14 cellular contexts compared by ENCODE assay signal in genomic region chr5:8033261-8033660, GRCh38.
DNase-seq lines count a peak whose midpoint lies in the region; ATAC-seq and TF ChIP-seq lines count a peak whose summit lies in the region.
"Had no signal": no experiment of that assay in that cellular context is flagged by ENCODE, and none has a peak within 500 bp of the region (broad histone marks: within the 10 kb centered on the region; RNA-seq: fewer than 3 reads in every experiment).

No MANE protein-coding gene starts in this region.

- intact Hi-C loops in left colon (cut with DNase I, micrococcal nuclease), result no loop called here
- intact Hi-C loops in breast epithelium (cut with DNase I; ENCODE audit: low total_unique reads), result no loop called here

- H3K9me3 ChIP-seq in breast epithelium, result no peaks in the 10 kb centered on the region
- H3K9me3 ChIP-seq: Caco-2 had no signal

- H3K4me3 ChIP-seq in breast epithelium, result no peak overlapping the region
- H3K4me3 ChIP-seq: GM23248 had no signal

- no peaks in the 10 kb centered on the region for H3K27me3 ChIP-seq in breast epithelium

- ATAC-seq in left colon (peak; percentile 83), GM21529 (IDR thresholded peaks at IDR 0.05; ENCODE audit: unreplicated experiment) (no peak)
- ATAC-seq: CD8-positive, alpha-beta T cell; HCT116 had no signal

- TF ChIP-seq CTCF in breast epithelium (IDR thresholded peaks at IDR 0.05), result no peak

- TF ChIP-seq POLR2A in breast epithelium (IDR thresholded peaks at IDR 0.05), result no peak

- no peaks in the 10 kb centered on the region for H3K4me1 ChIP-seq in breast epithelium
- H3K4me1 ChIP-seq: Caco-2 had no signal

- no peaks in the 10 kb centered on the region for H3K36me3 ChIP-seq in breast epithelium

- DNase-seq in COLO668 (lab: John Stamatoyannopoulos, UW; ENCODE audit: unreplicated experiment), result peak; percentile 57
- peak; percentile 21 for DNase-seq in NCI-H146 treated with DMSO at 0.1 percent for 48 hours (lab: John Stamatoyannopoulos, UW; ENCODE audit: unreplicated experiment)
- DNase-seq in NCI-H748 (lab: John Stamatoyannopoulos, UW; ENCODE audit: unreplicated experiment), result peak; percentile 86
- DNase-seq in left colon, result peak in 1 of 2 donors; percentile 19
- no peak for DNase-seq in breast epithelium (ENCODE audit: low spot score in 2 of 2)
- DNase-seq in NCI-H226, result no peak
- DNase-seq: Caco-2; CD8-positive, alpha-beta T cell; DND-41; GDM1; GM23248 had no signal

- H3K27ac ChIP-seq in breast epithelium, result no peak overlapping the region
- H3K27ac ChIP-seq: GM23248, HL-60 had no signal

Comparison
In these comparisons a context has a peak if more than half of its experiments do, and no peak if none do; other contexts are left out.
1. DNase-seq: peak in COLO668 (single experiment), NCI-H146 treated with DMSO at 0.1 percent for 48 hours (single experiment) and NCI-H748 (single experiment); none in breast epithelium (0 of 2) and NCI-H226 (single experiment).